ENCODE assay signal across 10 cellular contexts in genomic region chr22:39469681-39470461, GRCh38. TPM values are rescaled to one million over a fixed set of nuclear protein-coding genes. Genes with fewer than 3 reads are reported as not detected.
A peak's percentile ranks its signal among the peaks of the same experiment; 100 is the strongest.
DNase-seq lines count a peak whose midpoint lies in the region; ATAC-seq and TF ChIP-seq lines count a peak whose summit lies in the region.
"Had no signal": no experiment of that assay in that cellular context is flagged by ENCODE, and none has a peak within 500 bp of the region (broad histone marks: within the 10 kb centered on the region; RNA-seq: fewer than 3 reads in every experiment).

No MANE protein-coding gene starts in this region.

- no peak overlapping the region for H3K4me3 Mint-ChIP-seq in HFFc6
- no peak overlapping the region for H3K4me3 Mint-ChIP-seq in activated T-cell treated with anti-CD3 and anti-CD28 coated beads, Interleukin-2, amount 50 U/mL, for 4 hours
- H3K4me3 Mint-ChIP-seq in CD4-positive, alpha-beta T cell = no peak overlapping the region
- H3K4me3 Mint-ChIP-seq: activated T-helper 17 cell treated with anti-CD3 and anti-CD28 coated beads, Interleukin-2, amount 50 U/mL, for 72 hours had no signal

- POLR2A ChIA-PET in CD4-positive, alpha-beta T cell (lab: Charles Lee) = no interaction called here

- intact Hi-C loops in gastrocnemius medialis (cut with DNase I; ENCODE audit: low total_unique reads) = no loop called here
- intact Hi-C loops in CD4-positive, alpha-beta T cell (cut with DNase I, micrococcal nuclease) = no loop called here

- H3K4me1 Mint-ChIP-seq in HFFc6 (ENCODE audit: low read depth) = peaks cover 45% of the 10 kb centered on the region
- H3K4me1 Mint-ChIP-seq in activated T-cell treated with anti-CD3 and anti-CD28 coated beads, Interleukin-2, amount 50 U/mL, for 4 hours (ENCODE audit: low read depth) = peaks cover 19% of the 10 kb centered on the region
- peaks cover 18% of the 10 kb centered on the region for H3K4me1 Mint-ChIP-seq in CD4-positive, alpha-beta T cell (ENCODE audit: low read depth)
- H3K4me1 Mint-ChIP-seq: activated T-helper 17 cell treated with anti-CD3 and anti-CD28 coated beads, Interleukin-2, amount 50 U/mL, for 72 hours had no signal

- in situ Hi-C loops in gastrocnemius medialis (cut with MboI; ENCODE audit: low sequenced_read_pairs in 4 of 4) = no loop called here

- peaks cover 32% of the 10 kb centered on the region for H3K4me1 ChIP-seq in iPS-20b (ENCODE audit: insufficient read depth, low read length)
- peaks cover 8 to 15% of the 10 kb centered on the region in 2 donors for H3K4me1 ChIP-seq in gastrocnemius medialis

- no peaks in the 10 kb centered on the region for H3K9me3 Mint-ChIP-seq in HFFc6
- no peaks in the 10 kb centered on the region for H3K9me3 Mint-ChIP-seq in activated T-cell treated with anti-CD3 and anti-CD28 coated beads, Interleukin-2, amount 50 U/mL, for 4 hours
- H3K9me3 Mint-ChIP-seq in CD4-positive, alpha-beta T cell = no peaks in the 10 kb centered on the region
- H3K9me3 Mint-ChIP-seq: activated T-helper 17 cell treated with anti-CD3 and anti-CD28 coated beads, Interleukin-2, amount 50 U/mL, for 72 hours had no signal

- H3K36me3 Mint-ChIP-seq in HFFc6 (ENCODE audit: low read depth) = no peaks in the 10 kb centered on the region
- H3K36me3 Mint-ChIP-seq in activated T-cell treated with anti-CD3 and anti-CD28 coated beads, Interleukin-2, amount 50 U/mL, for 4 hours (ENCODE audit: insufficient read depth) = no peaks in the 10 kb centered on the region
- no peaks in the 10 kb centered on the region for H3K36me3 Mint-ChIP-seq in CD4-positive, alpha-beta T cell (ENCODE audit: low read depth)

- CTCF ChIA-PET in CD4-positive, alpha-beta T cell (lab: Charles Lee) = no interaction called here

- H3K27me3 ChIP-seq in iPS-20b (ENCODE audit: insufficient read depth, low read length) = no peaks in the 10 kb centered on the region
- no peaks in the 10 kb centered on the region for H3K27me3 ChIP-seq in gastrocnemius medialis
- no peaks in the 10 kb centered on the region for H3K27me3 ChIP-seq in CD4-positive, alpha-beta T cell (ENCODE audit: control insufficient read depth, insufficient read depth, low read length)

- peaks cover 14% of the 10 kb centered on the region for H3K27me3 Mint-ChIP-seq in HFFc6 (ENCODE audit: insufficient read depth)
- peaks cover 4% of the 10 kb centered on the region for H3K27me3 Mint-ChIP-seq in activated T-cell treated with anti-CD3 and anti-CD28 coated beads, Interleukin-2, amount 50 U/mL, for 4 hours (ENCODE audit: low read depth)
- no peaks in the 10 kb centered on the region for H3K27me3 Mint-ChIP-seq in CD4-positive, alpha-beta T cell
- H3K27me3 Mint-ChIP-seq: activated T-helper 17 cell treated with anti-CD3 and anti-CD28 coated beads, Interleukin-2, amount 50 U/mL, for 72 hours had no signal

- peak overlapping the region; percentile 48; the same call in 1 of the 2 replicates for H3K9ac ChIP-seq in iPS-20b (ENCODE audit: low read depth, low read length)

- DNase-seq in HFFc6 (no peak), SHP77 treated with DMSO at 0.1 percent for 48 hours (lab: John Stamatoyannopoulos, UW) (peak; percentile 10), gastrocnemius medialis (no peak), ureter (ENCODE audit: low spot score) (no peak)
- no peak for DNase-seq in activated T-cell treated with anti-CD3 and anti-CD28 coated beads, Interleukin-2, amount 50 U/mL, for 4 hours
- no peak for DNase-seq in CD4-positive, alpha-beta T cell
- DNase-seq: SW 1271 had no signal

- no peak for ATAC-seq in gastrocnemius medialis
- no peak for ATAC-seq in activated T-cell treated with anti-CD3 and anti-CD28 coated beads, Interleukin-2, amount 50 U/mL, for 4 hours
- ATAC-seq in HG02588 (IDR thresholded peaks at IDR 0.05; ENCODE audit: unreplicated experiment) = no peak
- ATAC-seq in CD4-positive, alpha-beta T cell (ENCODE audit: poor library complexity) = no peak
- ATAC-seq: activated T-helper 17 cell treated with anti-CD3 and anti-CD28 coated beads, Interleukin-2, amount 50 U/mL, for 72 hours had no signal

- TF ChIP-seq POLR2A in gastrocnemius medialis (IDR thresholded peaks at IDR 0.05) = no peak

- no peaks in the 10 kb centered on the region for H3K36me3 ChIP-seq in iPS-20b (ENCODE audit: insufficient read depth, low read depth, low read length)
- H3K36me3 ChIP-seq in gastrocnemius medialis = no peaks in the 10 kb centered on the region

- H3K4me3 ChIP-seq in iPS-20b (ENCODE audit: low read length) = no peak overlapping the region
- H3K4me3 ChIP-seq in gastrocnemius medialis = no peak overlapping the region

- H3K27ac ChIP-seq in iPS-20b (ENCODE audit: low read length) = no peak overlapping the region
- peak overlapping the region in 3 of 4 donors; percentile 63 to 72 (median 70) for H3K27ac ChIP-seq in gastrocnemius medialis
- no peak overlapping the region for H3K27ac ChIP-seq in CD4-positive, alpha-beta T cell (ENCODE audit: low read depth, low read length)

- no peaks in the 10 kb centered on the region for H3K9me3 ChIP-seq in iPS-20b (ENCODE audit: insufficient read depth, low read depth, low read length)
- H3K9me3 ChIP-seq in gastrocnemius medialis = no peaks in the 10 kb centered on the region
- no peaks in the 10 kb centered on the region for H3K9me3 ChIP-seq in CD4-positive, alpha-beta T cell (ENCODE audit: control insufficient read depth, low read length)

- TF ChIP-seq CTCF in HFFc6 (IDR thresholded peaks at IDR 0.05) = no peak
- TF ChIP-seq CTCF in gastrocnemius medialis (IDR thresholded peaks at IDR 0.05 in 4 of 5, conservative IDR thresholded peaks at IDR 0.05 in 1 of 5) = no peak
- no peak for TF ChIP-seq CTCF in CD4-positive, alpha-beta T cell (IDR thresholded peaks at IDR 0.05)

- H3K27ac Mint-ChIP-seq in HFFc6 = peak overlapping the region; percentile 25; the same call in 1 of the 2 replicates
- no peak overlapping the region for H3K27ac Mint-ChIP-seq in CD4-positive, alpha-beta T cell
- H3K27ac Mint-ChIP-seq: activated T-helper 17 cell treated with anti-CD3 and anti-CD28 coated beads, Interleukin-2, amount 50 U/mL, for 72 hours had no signal

RNA-seq across cellular contexts. Expression of gene MGAT3, which starts 13.1 kb away (rescaled TPM):
- not detected for total RNA-seq in HFFc6 (2021; fragmentation: NEBNext Ultra II Directional; extraction: Animal tissue kit (Norgen Biotek cat#: 25700))
- total RNA-seq in gastrocnemius medialis (1 to 10 TPM in 1 of 4 donors, under 1 TPM in 3; 0.55 to 1.0 (median 0.59) TPM), ureter (12.9 TPM)
- under 1 TPM; 0.30 to 0.90 (median 0.40) TPM for total RNA-seq in activated T-cell treated with anti-CD3 and anti-CD28 coated beads, Interleukin-2, amount 50 U/mL, for 4 hours
- total RNA-seq in CD4-positive, alpha-beta T cell = under 1 TPM in 1 of 2 experiments, not detected in 1; 0.17 TPM

RNA-seq across cellular contexts. Expression of gene MIEF1, which starts 32.2 kb away (rescaled TPM):
- total RNA-seq in HFFc6 (2021; fragmentation: NEBNext Ultra II Directional; extraction: Animal tissue kit (Norgen Biotek cat#: 25700)) = 10 to 100 TPM; 26.4 to 32.8 (median 28.7) TPM
- total RNA-seq in gastrocnemius medialis (10 to 100 TPM; 11.4 to 25.4 (median 12.9) TPM), ureter (30.1 TPM)
- total RNA-seq in activated T-cell treated with anti-CD3 and anti-CD28 coated beads, Interleukin-2, amount 50 U/mL, for 4 hours = 10 to 100 TPM; 69.9 to 76.6 (median 70.7) TPM
- 10 to 100 TPM; 19.8 to 20.4 TPM for total RNA-seq in CD4-positive, alpha-beta T cell

RNA-seq across cellular contexts. Expression of gene ATF4, which starts 50.5 kb away (rescaled TPM):
- 100 to 1,000 TPM; 227 to 271 (median 249) TPM for total RNA-seq in HFFc6 (2021; fragmentation: NEBNext Ultra II Directional; extraction: Animal tissue kit (Norgen Biotek cat#: 25700))
- total RNA-seq in gastrocnemius medialis (100 to 1,000 TPM; 480 to 666 (median 533) TPM), ureter (381 TPM)
- 100 to 1,000 TPM; 611 to 673 (median 650) TPM for total RNA-seq in activated T-cell treated with anti-CD3 and anti-CD28 coated beads, Interleukin-2, amount 50 U/mL, for 4 hours
- total RNA-seq in CD4-positive, alpha-beta T cell = 100 to 1,000 TPM; 358 to 365 TPM

Comparison
In these comparisons a context has a peak if more than half of its experiments do, and no peak if none do; other contexts are left out.
1. H3K27ac ChIP-seq: peak in gastrocnemius medialis (3 of 4); none in iPS-20b (single experiment) and CD4-positive, alpha-beta T cell (single experiment).